9 cellular contexts compared by ENCODE assay signal in the genomic region with DNA sequence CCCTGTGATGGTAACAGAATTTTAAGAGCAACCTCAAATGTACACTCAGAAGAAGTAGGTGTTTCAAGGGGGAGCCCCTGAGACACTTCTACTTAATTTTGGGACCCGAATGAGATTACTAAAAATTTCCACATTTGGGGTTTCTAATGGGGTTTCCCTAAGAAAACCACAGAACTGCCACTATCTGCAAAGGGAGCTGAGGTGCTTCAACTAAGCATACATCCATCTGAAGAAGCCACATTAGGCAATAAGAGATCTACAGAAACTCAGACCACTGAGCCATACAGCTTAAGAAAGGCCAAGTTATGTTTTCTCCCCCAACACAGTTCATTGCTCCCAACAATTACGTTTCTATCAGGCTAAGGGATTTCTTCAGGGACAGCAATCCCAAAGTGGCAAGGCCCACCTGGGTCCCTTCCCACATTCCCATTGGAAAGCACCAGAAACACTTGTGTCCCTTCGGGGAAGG. TPM values are rescaled to one million over a fixed set of nuclear protein-coding genes. Genes with fewer than 3 reads are reported as not detected.
A peak's percentile ranks its signal among the peaks of the same experiment; 100 is the strongest.
DNase-seq lines count a peak whose midpoint lies in the region; ATAC-seq and TF ChIP-seq lines count a peak whose summit lies in the region.
"Had no signal": no experiment of that assay in that cellular context is flagged by ENCODE, and none has a peak within 500 bp of the region (broad histone marks: within the 10 kb centered on the region; RNA-seq: fewer than 3 reads in every experiment).

No MANE protein-coding gene starts in this region.

- H3K4me1 Mint-ChIP-seq in T-helper 1 cell treated with Interleukin-12 subunit alpha and Interleukin-12 subunit beta and Interleukin-4 antibody, amounts not matched to agents 30 μg/mL and 1 μg/mL, for 36 hours (ENCODE audit: low read depth), result peaks cover 64% of the 10 kb centered on the region
- peaks cover 84% of the 10 kb centered on the region for H3K4me1 Mint-ChIP-seq in type B pancreatic cell (ENCODE audit: unreplicated experiment)

- H3K27ac ChIP-seq in hepatocyte, result peak overlapping the region; percentile 98
- H3K27ac ChIP-seq: HL-60 had no signal

- H3K4me2 ChIP-seq in hepatocyte, result peak overlapping the region; percentile 91

- no peaks in the 10 kb centered on the region for H3K27me3 Mint-ChIP-seq in T-helper 1 cell treated with Interleukin-12 subunit alpha and Interleukin-12 subunit beta and Interleukin-4 antibody, amounts not matched to agents 30 μg/mL and 1 μg/mL, for 36 hours (ENCODE audit: low read depth)
- no peaks in the 10 kb centered on the region for H3K27me3 Mint-ChIP-seq in type B pancreatic cell

- H3K36me3 Mint-ChIP-seq in T-helper 1 cell treated with Interleukin-12 subunit alpha and Interleukin-12 subunit beta and Interleukin-4 antibody, amounts not matched to agents 30 μg/mL and 1 μg/mL, for 36 hours (ENCODE audit: low read depth), result peaks cover 89% of the 10 kb centered on the region
- H3K36me3 Mint-ChIP-seq in type B pancreatic cell, result peaks cover 82% of the 10 kb centered on the region

- WGBS in hepatocyte (ENCODE audit: low lambda C conversion rate, missing lambda C conversion rate), result 87% methylated on average over 3 of the region's 3 CpGs

- TF ChIP-seq CTCF in GM06990 (IDR thresholded peaks at IDR 0.05; ENCODE audit: insufficient read depth, low read length, poor library complexity, severe bottlenecking), result no peak
- no peak for TF ChIP-seq CTCF in hepatocyte (IDR thresholded peaks at IDR 0.05; ENCODE audit: poor library complexity)
- TF ChIP-seq CTCF in type B pancreatic cell (conservative IDR thresholded peaks at IDR 0.05), result no peak

- peaks cover 60% of the 10 kb centered on the region for H3K4me1 ChIP-seq in hepatocyte (ENCODE audit: insufficient read depth)

- peak overlapping the region; percentile 88 for H3K4me3 Mint-ChIP-seq in T-helper 1 cell treated with Interleukin-12 subunit alpha and Interleukin-12 subunit beta and Interleukin-4 antibody, amounts not matched to agents 30 μg/mL and 1 μg/mL, for 36 hours
- H3K4me3 Mint-ChIP-seq in type B pancreatic cell, result peak overlapping the region; percentile 85

- H3K9me2 ChIP-seq in hepatocyte (replicated peaks; ENCODE audit: insufficient read depth), result no peaks in the 10 kb centered on the region

- H3K4me3 ChIP-seq in GM06990 (replicated peaks; ENCODE audit: low read depth, low read length) (peak overlapping the region; percentile 46), hepatocyte (no peak overlapping the region)

- peak; percentile 52 for DNase-seq in GM06990 (ENCODE audit: extremely low read depth, insufficient read length)
- no peak for DNase-seq in hepatocyte (ENCODE audit: low spot score)
- no peak for DNase-seq in type B pancreatic cell (ENCODE audit: extremely low spot score, unreplicated experiment)
- DNase-seq in NCI-H524 treated with DMSO at 0.1 percent for 48 hours (lab: John Stamatoyannopoulos, UW), result no peak
- DNase-seq in NCI-H526 (lab: John Stamatoyannopoulos, UW), result no peak
- DNase-seq in GM03348 (ENCODE audit: low spot score), result no peak

- no peaks in the 10 kb centered on the region for H3K27me3 ChIP-seq in GM06990 (replicated peaks; ENCODE audit: control insufficient read depth, insufficient read depth, low read length)
- no peaks in the 10 kb centered on the region for H3K27me3 ChIP-seq in hepatocyte

- H3K9me3 Mint-ChIP-seq in T-helper 1 cell treated with Interleukin-12 subunit alpha and Interleukin-12 subunit beta and Interleukin-4 antibody, amounts not matched to agents 30 μg/mL and 1 μg/mL, for 36 hours, result no peaks in the 10 kb centered on the region
- H3K9me3 Mint-ChIP-seq in type B pancreatic cell, result peaks cover 4% of the 10 kb centered on the region

- peak; percentile 43 for ATAC-seq in GM21723 (IDR thresholded peaks at IDR 0.05; ENCODE audit: unreplicated experiment)

- H2AFZ ChIP-seq in hepatocyte, result no peak overlapping the region

- H3K9me3 ChIP-seq in hepatocyte (ENCODE audit: low read depth), result no peaks in the 10 kb centered on the region

- H3K36me3 ChIP-seq in GM06990 (ENCODE audit: control insufficient read depth, insufficient read depth, low read length), result peaks cover 10% of the 10 kb centered on the region
- no peaks in the 10 kb centered on the region for H3K36me3 ChIP-seq in hepatocyte (replicated peaks; ENCODE audit: insufficient read depth, low read depth)

- H3K79me2 ChIP-seq in hepatocyte, result peaks cover 96% of the 10 kb centered on the region

- H4K20me1 ChIP-seq in hepatocyte (ENCODE audit: insufficient read depth, poor library complexity, severe bottlenecking), result no peaks in the 10 kb centered on the region

- H3K27ac Mint-ChIP-seq in T-helper 1 cell treated with Interleukin-12 subunit alpha and Interleukin-12 subunit beta and Interleukin-4 antibody, amounts not matched to agents 30 μg/mL and 1 μg/mL, for 36 hours, result peak overlapping the region; percentile 78
- H3K27ac Mint-ChIP-seq in type B pancreatic cell, result peak overlapping the region; percentile 88

RNA-seq across cellular contexts. Expression of a gene that starts 5.2 kb away (rescaled TPM):
- total RNA-seq in hepatocyte, result 139 and 145 TPM in 2 replicates
- polyA plus RNA-seq in hepatocyte, result 104 and 108 TPM in 2 replicates
- 142 and 243 TPM in 2 replicates for total RNA-seq in type B pancreatic cell (ENCODE audit: low replicate concordance)

RNA-seq across cellular contexts. Expression of a gene that starts 21.6 kb away (rescaled TPM):
- total RNA-seq in hepatocyte (22.9 and 23.9 TPM in 2 replicates), type B pancreatic cell (ENCODE audit: low replicate concordance) (45.0 and 130 TPM in 2 replicates)
- 16.3 and 18.5 TPM in 2 replicates for polyA plus RNA-seq in hepatocyte
